9 cellular contexts compared by ENCODE assay signal in genomic region chr5:172731286-172732073, GRCh38. TPM values are rescaled to one million over a fixed set of nuclear protein-coding genes. Genes with fewer than 3 reads are reported as not detected.
DNase-seq lines count a peak whose midpoint lies in the region; ATAC-seq, FAIRE-seq and TF ChIP-seq lines count a peak whose summit lies in the region.
"Had no signal": no experiment of that assay in that cellular context is flagged by ENCODE, and none has a peak within 500 bp of the region (broad histone marks: within the 10 kb centered on the region; RNA-seq: fewer than 3 reads in every experiment).

No MANE protein-coding gene starts in this region.

- no peaks in the 10 kb centered on the region for H3K9me3 Mint-ChIP-seq in nephron progenitor cell

- peak overlapping the region in 19 of 21 experiments; percentile 31 to 99 (median 96) for H3K27ac ChIP-seq in skin epidermis

- H3K27me3 Mint-ChIP-seq in T-helper 17 cell (no peaks in the 10 kb centered on the region), nephron progenitor cell (ENCODE audit: low read depth, poor library complexity) (peaks cover 30% of the 10 kb centered on the region)

- intact Hi-C loops in head of caudate nucleus (cut with DNase I): no loop called here

- no peak for TF ChIP-seq CTCF in nephron progenitor cell (IDR thresholded peaks at IDR 0.05)

- H3K27ac Mint-ChIP-seq in T-helper 17 cell (peak overlapping the region; percentile 84), nephron progenitor cell (no peak overlapping the region)

- ATAC-seq in T-helper 17 cell: peak; percentile 67

- FAIRE-seq in islet of Langerhans (lab: Jason Lieb, UNC): peak; percentile 47

- no peak overlapping the region for H3K4me3 Mint-ChIP-seq in T-helper 17 cell
- no peak overlapping the region for H3K4me3 Mint-ChIP-seq in nephron progenitor cell

- peaks cover 12% of the 10 kb centered on the region for H3K4me1 Mint-ChIP-seq in T-helper 17 cell
- H3K4me1 Mint-ChIP-seq in nephron progenitor cell: peaks cover 42% of the 10 kb centered on the region

- H3K4me3 ChIP-seq in skin epidermis: no peak overlapping the region

- no peaks in the 10 kb centered on the region for H3K9me3 ChIP-seq in T-helper 17 cell (ENCODE audit: control insufficient read depth, low read length, poor library complexity, severe bottlenecking)

- DNase-seq in ELF-1 (ENCODE audit: low read depth, low spot score): peak; percentile 71
- no peak for DNase-seq in T-helper 17 cell
- DNase-seq in activated CD4-positive, alpha-beta T cell treated with anti-CD3 and anti-CD28 coated beads for 1 hour: no peak
- DNase-seq in head of caudate nucleus: no peak
- no peak for DNase-seq in nephron progenitor cell
- no peak for DNase-seq in NCI-H524 (lab: John Stamatoyannopoulos, UW)
- DNase-seq: Kasumi-1 had no signal

- H3K36me3 Mint-ChIP-seq in T-helper 17 cell (ENCODE audit: low read depth) (peaks cover 2% of the 10 kb centered on the region), nephron progenitor cell (ENCODE audit: low read depth) (no peaks in the 10 kb centered on the region)

RNA-seq across cellular contexts. Expression of gene DUSP1, which starts 39.5 kb away (rescaled TPM):
- total RNA-seq in T-helper 17 cell: 1,000 to 10,000 TPM; 1,522 to 2,429 TPM
